24 cellular contexts compared by ENCODE assay signal in genomic region chr15:68595761-68596160, GRCh38. TPM values are rescaled to one million over a fixed set of nuclear protein-coding genes. Genes with fewer than 3 reads are reported as not detected.
DNase-seq lines count a peak whose midpoint lies in the region; ATAC-seq and TF ChIP-seq lines count a peak whose summit lies in the region.
"Had no signal": no experiment of that assay in that cellular context is flagged by ENCODE, and none has a peak within 500 bp of the region (broad histone marks: within the 10 kb centered on the region; RNA-seq: fewer than 3 reads in every experiment).

No MANE protein-coding gene starts in this region.

- H3K4me3 Mint-ChIP-seq in endothelial cell (ENCODE audit: unreplicated experiment) (peak overlapping the region; percentile 53), neural crest cell (peak overlapping the region; percentile 61)

- 64 to 75% methylated on average over 17 of the region's 17 CpGs for WGBS in body of pancreas, 2 donors

- peak overlapping the region; percentile 66 for H3K4me2 ChIP-seq in BLaER1

- peaks cover 42% of the 10 kb centered on the region; the same call in 1 of the 2 replicates for H4K20me1 ChIP-seq in BLaER1

- H3K9me3 Mint-ChIP-seq in endothelial cell (ENCODE audit: unreplicated experiment) (no peaks in the 10 kb centered on the region), neural crest cell (no peaks in the 10 kb centered on the region)

- H3K36me3 ChIP-seq in BLaER1 (no peaks in the 10 kb centered on the region), body of pancreas (replicated peaks in 1 of 2; ENCODE audit: insufficient read depth in 1 of 2, low read depth in 2 of 2) (no peaks in the 10 kb centered on the region)

- intact Hi-C loops in body of pancreas (cut with DNase I), result no loop called here

- ATAC-seq in body of pancreas, result no peak
- ATAC-seq in GM19452 (IDR thresholded peaks at IDR 0.05; ENCODE audit: unreplicated experiment), result no peak
- ATAC-seq in GM18498 (IDR thresholded peaks at IDR 0.05; ENCODE audit: unreplicated experiment), result no peak

- TF ChIP-seq CTCF in endothelial cell (IDR thresholded peaks at IDR 0.05; ENCODE audit: unreplicated experiment), result no peak
- TF ChIP-seq CTCF in neural crest cell (conservative IDR thresholded peaks at IDR 0.05), result no peak
- no peak for TF ChIP-seq CTCF in body of pancreas (IDR thresholded peaks at IDR 0.05)

- peaks cover 7% of the 10 kb centered on the region for H3K27me3 Mint-ChIP-seq in endothelial cell (ENCODE audit: unreplicated experiment)
- no peaks in the 10 kb centered on the region for H3K27me3 Mint-ChIP-seq in neural crest cell (ENCODE audit: low read depth)

- H3K9me3 ChIP-seq in BLaER1 (no peaks in the 10 kb centered on the region), body of pancreas (no peaks in the 10 kb centered on the region)

- H3K27ac Mint-ChIP-seq in endothelial cell (ENCODE audit: unreplicated experiment) (peak overlapping the region; percentile 91), neural crest cell (ENCODE audit: unreplicated experiment) (peak overlapping the region; percentile 83)

- H3K27ac ChIP-seq in BLaER1 (peak overlapping the region; percentile 37; the same call in 1 of the 2 replicates), angular gyrus (ENCODE audit: low read depth, low read length) (peak overlapping the region; percentile 73), body of pancreas (no peak overlapping the region)
- H3K27ac ChIP-seq: RWPE1, SK-N-MC had no signal

- no peaks in the 10 kb centered on the region for H3K27me3 ChIP-seq in BLaER1
- no peaks in the 10 kb centered on the region for H3K27me3 ChIP-seq in body of pancreas

- TF ChIP-seq POLR2A in body of pancreas (IDR thresholded peaks at IDR 0.05), result no peak

- H3K4me3 ChIP-seq in BLaER1, result no peak overlapping the region
- no peak overlapping the region for H3K4me3 ChIP-seq in body of pancreas
- H3K4me3 ChIP-seq: SK-N-MC had no signal

- no peak overlapping the region for H3K9ac ChIP-seq in BLaER1

- H3K36me3 Mint-ChIP-seq in endothelial cell (ENCODE audit: low read depth, unreplicated experiment), result peaks cover 8% of the 10 kb centered on the region
- H3K36me3 Mint-ChIP-seq in neural crest cell (ENCODE audit: low read depth), result no peaks in the 10 kb centered on the region

- peaks cover 94% of the 10 kb centered on the region for H3K4me1 ChIP-seq in BLaER1
- no peaks in the 10 kb centered on the region for H3K4me1 ChIP-seq in body of pancreas

- peaks cover 92% of the 10 kb centered on the region for H3K4me1 Mint-ChIP-seq in endothelial cell (ENCODE audit: unreplicated experiment)
- peaks cover 85% of the 10 kb centered on the region for H3K4me1 Mint-ChIP-seq in neural crest cell

- no peak for DNase-seq in endothelial cell (ENCODE audit: low spot score)
- no peak for DNase-seq in neural crest cell (ENCODE audit: low read depth, low spot score)
- DNase-seq in NCI-H446 (lab: John Stamatoyannopoulos, UW), result no peak
- no peak for DNase-seq in body of pancreas
- DNase-seq: AML-193; DMS53; EL; GF-D8; H7; KG1; NCI-H1092; NCI-H1436 treated with DMSO at 0.1 percent for 48 hours; NCI-H2029; NCI-H2227 treated with DMSO at 0.1 percent for 48 hours; NCI-H510A treated with DMSO at 0.1 percent for 48 hours; NCI-H774; NK-92 treated with Interleukin-12 subunit alpha and Interleukin-12 subunit beta, amount 100 ng/mL, for 24 hours; SHP77 treated with DMSO at 0.1 percent for 48 hours had no signal

RNA-seq across cellular contexts. Expression of gene CORO2B, which starts 17.0 kb away (rescaled TPM):
- total RNA-seq in endothelial cell (ENCODE audit: unreplicated experiment) (71.7 TPM), neural crest cell (21.3 and 23.1 TPM in 2 replicates), body of pancreas (1 to 10 TPM; 1.0 to 4.0 TPM)

Comparison
In these comparisons a context has a peak if more than half of its experiments do, and no peak if none do; other contexts are left out.
1. H3K27ac ChIP-seq: peak in BLaER1 (single experiment) and angular gyrus (single experiment); none in body of pancreas (0 of 4).